ENCODE assay signal across 1 cellular context in the genomic region with DNA sequence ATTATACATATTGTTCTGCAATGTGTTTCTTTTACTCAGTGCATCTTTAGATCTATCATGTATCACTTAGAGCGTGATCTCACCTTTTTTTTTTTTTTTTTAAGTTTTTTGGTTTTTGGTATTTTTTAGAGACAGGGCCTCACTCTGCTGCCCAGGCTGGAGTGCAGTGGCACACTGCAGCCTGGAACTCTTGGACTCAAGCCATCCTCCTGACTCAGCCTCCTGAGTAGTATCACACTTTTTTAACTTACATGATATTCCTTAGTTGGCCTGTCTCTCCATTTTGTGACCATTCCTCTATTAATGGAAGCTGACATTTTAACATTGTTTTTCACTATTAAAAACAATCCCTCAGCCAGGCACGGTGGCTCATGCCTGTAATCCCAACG.
TF ChIP-seq lines count a peak whose summit lies in the region.

No MANE protein-coding gene starts in this region.

TF ChIP-seq in HCT116, 20 proteins besides CTCF, POLR2A, EP300 and RAD21:
- TF ChIP-seq SRF (IDR thresholded peaks at IDR 0.05; ENCODE audit: low read depth) (no peak), CEBPB (IDR thresholded peaks at IDR 0.05; ENCODE audit: low read depth) (no peak), EZH2phosphoT487 (IDR thresholded peaks at IDR 0.05; ENCODE audit: borderline replicate concordance) (no peak), FOSL1 (IDR thresholded peaks at IDR 0.05; ENCODE audit: low read depth) (no peak), TCF7L2 (IDR thresholded peaks at IDR 0.05; ENCODE audit: borderline replicate concordance, extremely low read depth, insufficient read depth, insufficient read length) (no peak), JUND (IDR thresholded peaks at IDR 0.05) (no peak), CBX3 (IDR thresholded peaks at IDR 0.05; ENCODE audit: low read depth) (no peak), EGR1 (IDR thresholded peaks at IDR 0.05; ENCODE audit: low read depth) (no peak), EZH2 (IDR thresholded peaks at IDR 0.05) (no peak), ZFX (IDR thresholded peaks at IDR 0.05) (no peak), SIN3A (IDR thresholded peaks at IDR 0.05; ENCODE audit: low read depth) (no peak), ELF1 (IDR thresholded peaks at IDR 0.05; ENCODE audit: borderline replicate concordance, low read depth) (no peak)
- TF ChIP-seq, protein P1, sequence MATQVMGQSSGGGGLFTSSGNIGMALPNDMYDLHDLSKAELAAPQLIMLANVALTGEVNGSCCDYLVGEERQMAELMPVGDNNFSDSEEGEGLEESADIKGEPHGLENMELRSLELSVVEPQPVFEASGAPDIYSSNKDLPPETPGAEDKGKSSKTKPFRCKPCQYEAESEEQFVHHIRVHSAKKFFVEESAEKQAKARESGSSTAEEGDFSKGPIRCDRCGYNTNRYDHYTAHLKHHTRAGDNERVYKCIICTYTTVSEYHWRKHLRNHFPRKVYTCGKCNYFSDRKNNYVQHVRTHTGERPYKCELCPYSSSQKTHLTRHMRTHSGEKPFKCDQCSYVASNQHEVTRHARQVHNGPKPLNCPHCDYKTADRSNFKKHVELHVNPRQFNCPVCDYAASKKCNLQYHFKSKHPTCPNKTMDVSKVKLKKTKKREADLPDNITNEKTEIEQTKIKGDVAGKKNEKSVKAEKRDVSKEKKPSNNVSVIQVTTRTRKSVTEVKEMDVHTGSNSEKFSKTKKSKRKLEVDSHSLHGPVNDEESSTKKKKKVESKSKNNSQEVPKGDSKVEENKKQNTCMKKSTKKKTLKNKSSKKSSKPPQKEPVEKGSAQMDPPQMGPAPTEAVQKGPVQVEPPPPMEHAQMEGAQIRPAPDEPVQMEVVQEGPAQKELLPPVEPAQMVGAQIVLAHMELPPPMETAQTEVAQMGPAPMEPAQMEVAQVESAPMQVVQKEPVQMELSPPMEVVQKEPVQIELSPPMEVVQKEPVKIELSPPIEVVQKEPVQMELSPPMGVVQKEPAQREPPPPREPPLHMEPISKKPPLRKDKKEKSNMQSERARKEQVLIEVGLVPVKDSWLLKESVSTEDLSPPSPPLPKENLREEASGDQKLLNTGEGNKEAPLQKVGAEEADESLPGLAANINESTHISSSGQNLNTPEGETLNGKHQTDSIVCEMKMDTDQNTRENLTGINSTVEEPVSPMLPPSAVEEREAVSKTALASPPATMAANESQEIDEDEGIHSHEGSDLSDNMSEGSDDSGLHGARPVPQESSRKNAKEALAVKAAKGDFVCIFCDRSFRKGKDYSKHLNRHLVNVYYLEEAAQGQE (IDR thresholded peaks at IDR 0.05; ENCODE audit: low read depth) = no peak
- TF ChIP-seq, protein P2, sequence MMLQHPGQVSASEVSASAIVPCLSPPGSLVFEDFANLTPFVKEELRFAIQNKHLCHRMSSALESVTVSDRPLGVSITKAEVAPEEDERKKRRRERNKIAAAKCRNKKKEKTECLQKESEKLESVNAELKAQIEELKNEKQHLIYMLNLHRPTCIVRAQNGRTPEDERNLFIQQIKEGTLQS (IDR thresholded peaks at IDR 0.05) = no peak
- TF ChIP-seq, protein P3, sequence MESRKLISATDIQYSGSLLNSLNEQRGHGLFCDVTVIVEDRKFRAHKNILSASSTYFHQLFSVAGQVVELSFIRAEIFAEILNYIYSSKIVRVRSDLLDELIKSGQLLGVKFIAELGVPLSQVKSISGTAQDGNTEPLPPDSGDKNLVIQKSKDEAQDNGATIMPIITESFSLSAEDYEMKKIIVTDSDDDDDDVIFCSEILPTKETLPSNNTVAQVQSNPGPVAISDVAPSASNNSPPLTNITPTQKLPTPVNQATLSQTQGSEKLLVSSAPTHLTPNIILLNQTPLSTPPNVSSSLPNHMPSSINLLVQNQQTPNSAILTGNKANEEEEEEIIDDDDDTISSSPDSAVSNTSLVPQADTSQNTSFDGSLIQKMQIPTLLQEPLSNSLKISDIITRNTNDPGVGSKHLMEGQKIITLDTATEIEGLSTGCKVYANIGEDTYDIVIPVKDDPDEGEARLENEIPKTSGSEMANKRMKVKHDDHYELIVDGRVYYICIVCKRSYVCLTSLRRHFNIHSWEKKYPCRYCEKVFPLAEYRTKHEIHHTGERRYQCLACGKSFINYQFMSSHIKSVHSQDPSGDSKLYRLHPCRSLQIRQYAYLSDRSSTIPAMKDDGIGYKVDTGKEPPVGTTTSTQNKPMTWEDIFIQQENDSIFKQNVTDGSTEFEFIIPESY (IDR thresholded peaks at IDR 0.05; ENCODE audit: extremely low read depth, insufficient replicate concordance, low read length) = no peak
- TF ChIP-seq, protein P4, sequence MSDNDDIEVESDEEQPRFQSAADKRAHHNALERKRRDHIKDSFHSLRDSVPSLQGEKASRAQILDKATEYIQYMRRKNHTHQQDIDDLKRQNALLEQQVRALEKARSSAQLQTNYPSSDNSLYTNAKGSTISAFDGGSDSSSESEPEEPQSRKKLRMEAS (IDR thresholded peaks at IDR 0.05) = no peak
